20 cellular contexts compared by ENCODE assay signal in the genomic region with DNA sequence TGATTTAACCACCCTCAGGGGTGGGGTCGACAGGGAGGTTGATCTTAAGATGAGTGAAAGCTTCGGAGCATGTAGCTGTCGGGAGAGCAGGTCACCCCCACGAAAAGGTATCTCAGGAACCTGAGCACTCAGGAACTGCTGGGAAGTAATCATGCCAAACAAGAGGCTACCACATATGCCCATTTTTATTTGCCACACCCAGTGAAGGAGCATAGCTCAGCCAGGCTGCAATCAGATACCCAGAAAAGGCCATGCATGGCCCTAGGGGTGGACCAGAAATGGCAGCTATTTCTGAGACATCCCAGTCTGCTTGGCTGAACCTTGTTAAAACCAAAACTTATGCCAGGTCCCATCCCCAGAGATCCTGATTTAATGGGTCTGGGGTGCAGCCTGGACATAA.
"Had no signal": no experiment of that assay in that cellular context is flagged by ENCODE, and none has a peak within 500 bp of the region (broad histone marks: within the 10 kb centered on the region; RNA-seq: fewer than 3 reads in every experiment).

No MANE protein-coding gene starts in this region.

- H3K27me3 ChIP-seq: MG63, Peyer's patch, SJSA1 had no signal

- DNase-seq: activated CD4-positive, alpha-beta T cell treated with anti-CD3 and anti-CD28 coated beads for 4 hours; activated CD8-positive, alpha-beta memory T cell treated with anti-CD3 and anti-CD28 coated beads, Interleukin-2, amount 50 U/mL, for 4 hours; activated CD8-positive, alpha-beta T cell treated with anti-CD3 and anti-CD28 coated beads for 36 hours; activated gamma-delta T cell treated with Interleukin-2 at 50 U/mL for 16 hours; activated naive CD4-positive, alpha-beta T cell treated with anti-CD3 and anti-CD28 coated beads, Interleukin-2, amount 10 ng/mL, durations not matched to agents 7 days and 5 days; activated naive CD8-positive, alpha-beta T cell treated with anti-CD3 and anti-CD28 coated beads for 36 hours; activated T-cell treated with anti-CD3 and anti-CD28 coated beads, Interleukin-2, amount 50 U/mL, for 72 hours; MG63; MV-4-11; NCI-H1105; NCI-H1436; NCI-H1694 treated with DMSO at 0.1 percent for 48 hours; NCI-H2081; NCI-H524; Peyer's patch; SHP77; SW 1271 had no signal

- H3K27ac ChIP-seq: Peyer's patch, SJSA1 had no signal

- H3K4me1 Mint-ChIP-seq: activated naive CD4-positive, alpha-beta T cell treated with anti-CD3 and anti-CD28 coated beads, Interleukin-2, amount 10 ng/mL, durations not matched to agents 7 days and 5 days; activated naive CD8-positive, alpha-beta T cell treated with anti-CD3 and anti-CD28 coated beads for 36 hours had no signal

- H3K27me3 Mint-ChIP-seq: activated naive CD4-positive, alpha-beta T cell treated with anti-CD3 and anti-CD28 coated beads, Interleukin-2, amount 10 ng/mL, durations not matched to agents 7 days and 5 days had no signal

- H3K27ac Mint-ChIP-seq: activated CD8-positive, alpha-beta T cell treated with anti-CD3 and anti-CD28 coated beads for 36 hours; activated naive CD4-positive, alpha-beta T cell treated with anti-CD3 and anti-CD28 coated beads, Interleukin-2, amount 10 ng/mL, durations not matched to agents 7 days and 5 days; activated naive CD8-positive, alpha-beta T cell treated with anti-CD3 and anti-CD28 coated beads for 36 hours; activated T-cell treated with anti-CD3 and anti-CD28 coated beads, Interleukin-2, amount 50 U/mL, for 72 hours; activated T-helper 2 cell treated with anti-CD3 and anti-CD28 coated beads, Interferon-gamma antibody, Interleukin-2, Interleukin-4, amounts not matched to agents 10 μg/mL and 5 μg/mL and 100 μg/mL, durations not matched to agents 14 hours and 24 hours and 36 hours; T-helper 1 cell treated with Interleukin-12 subunit alpha and Interleukin-12 subunit beta and Interleukin-4 antibody, amounts not matched to agents 30 μg/mL and 1 μg/mL, for 36 hours had no signal

- H3K36me3 Mint-ChIP-seq: activated naive CD4-positive, alpha-beta T cell treated with anti-CD3 and anti-CD28 coated beads, Interleukin-2, amount 10 ng/mL, durations not matched to agents 7 days and 5 days; activated naive CD8-positive, alpha-beta T cell treated with anti-CD3 and anti-CD28 coated beads for 36 hours had no signal

- H3K9me3 ChIP-seq: MG63, Peyer's patch, SJSA1 had no signal

- H3K9me3 Mint-ChIP-seq: activated CD8-positive, alpha-beta T cell treated with anti-CD3 and anti-CD28 coated beads for 36 hours; activated naive CD4-positive, alpha-beta T cell treated with anti-CD3 and anti-CD28 coated beads, Interleukin-2, amount 10 ng/mL, durations not matched to agents 7 days and 5 days; activated naive CD8-positive, alpha-beta T cell treated with anti-CD3 and anti-CD28 coated beads for 36 hours; activated T-helper 2 cell treated with anti-CD3 and anti-CD28 coated beads, Interferon-gamma antibody, Interleukin-2, Interleukin-4, amounts not matched to agents 10 μg/mL and 5 μg/mL and 100 μg/mL, durations not matched to agents 14 hours and 24 hours and 36 hours; T-helper 1 cell treated with Interleukin-12 subunit alpha and Interleukin-12 subunit beta and Interleukin-4 antibody, amounts not matched to agents 30 μg/mL and 1 μg/mL, for 36 hours had no signal

- H3K4me1 ChIP-seq: Peyer's patch, SJSA1 had no signal

- H3K4me3 Mint-ChIP-seq: activated CD8-positive, alpha-beta T cell treated with anti-CD3 and anti-CD28 coated beads for 36 hours; activated naive CD4-positive, alpha-beta T cell treated with anti-CD3 and anti-CD28 coated beads, Interleukin-2, amount 10 ng/mL, durations not matched to agents 7 days and 5 days; activated naive CD8-positive, alpha-beta T cell treated with anti-CD3 and anti-CD28 coated beads for 36 hours; activated T-cell treated with anti-CD3 and anti-CD28 coated beads, Interleukin-2, amount 50 U/mL, for 72 hours; T-helper 1 cell treated with Interleukin-12 subunit alpha and Interleukin-12 subunit beta and Interleukin-4 antibody, amounts not matched to agents 30 μg/mL and 1 μg/mL, for 36 hours had no signal

- H3K36me3 ChIP-seq: MG63, Peyer's patch, SJSA1 had no signal

- H3K4me3 ChIP-seq: MG63, Peyer's patch, SJSA1 had no signal
